ENCODE assay signal across 7 cellular contexts in genomic region chr1:40084750-40085149, GRCh38. TPM values are rescaled to one million over a fixed set of nuclear protein-coding genes. Genes with fewer than 3 reads are reported as not detected.
DNase-seq lines count a peak whose midpoint lies in the region; TF ChIP-seq lines count a peak whose summit lies in the region.
"Not testable (repeated sequence)": the region's sequence is repeated elsewhere in the genome, so short reads cannot be mapped to it uniquely, and the experiment has no call there.

No MANE protein-coding gene starts in this region.

- H3K27me3 Mint-ChIP-seq in endothelial cell (ENCODE audit: unreplicated experiment), result not testable (repeated sequence)

- not testable (repeated sequence) for H3K36me3 ChIP-seq in GM06990 (ENCODE audit: control insufficient read depth, insufficient read depth, low read length)

- not testable (repeated sequence) for DNase-seq in GM06990 (ENCODE audit: extremely low read depth, insufficient read length)
- DNase-seq in NCI-H1105 treated with DMSO at 0.1 percent for 48 hours (lab: John Stamatoyannopoulos, UW) (peak; percentile 62), SHP77 treated with DMSO at 0.1 percent for 48 hours (lab: John Stamatoyannopoulos, UW) (peak; percentile 11), endothelial cell (ENCODE audit: low spot score) (peak; percentile 83), left kidney (ENCODE audit: low read depth, low spot score) (peak; percentile 85), retinal pigment epithelial cell (ENCODE audit: low read depth) (peak; percentile 6)
- DNase-seq in activated T-cell treated with anti-CD3 and anti-CD28 coated beads, Interleukin-2, amount 50 U/mL, for 48 hours, result peak; percentile 70

- H3K27me3 ChIP-seq in GM06990 (replicated peaks; ENCODE audit: control insufficient read depth, insufficient read depth, low read length), result not testable (repeated sequence)

- H3K4me1 Mint-ChIP-seq in endothelial cell (ENCODE audit: unreplicated experiment), result not testable (repeated sequence)

- H3K4me3 Mint-ChIP-seq in endothelial cell (ENCODE audit: unreplicated experiment), result peak overlapping the region; percentile 34

- not testable (repeated sequence) for H3K27ac Mint-ChIP-seq in endothelial cell (ENCODE audit: unreplicated experiment)

- H3K9me3 Mint-ChIP-seq in endothelial cell (ENCODE audit: unreplicated experiment), result not testable (repeated sequence)

- H3K4me3 ChIP-seq in GM06990 (replicated peaks; ENCODE audit: low read depth, low read length); retinal pigment epithelial cell (ENCODE audit: low read length): not testable (repeated sequence)

- TF ChIP-seq CTCF in GM06990 (IDR thresholded peaks at IDR 0.05; ENCODE audit: insufficient read depth, low read length, poor library complexity, severe bottlenecking), result peak; percentile 68
- peak; percentile 69 for TF ChIP-seq CTCF in endothelial cell (IDR thresholded peaks at IDR 0.05; ENCODE audit: unreplicated experiment)
- peak; percentile 67 for TF ChIP-seq CTCF in retinal pigment epithelial cell (conservative IDR thresholded peaks at IDR 0.05; ENCODE audit: low read depth, low read length)

- H3K36me3 Mint-ChIP-seq in endothelial cell (ENCODE audit: low read depth, unreplicated experiment), result peaks cover 35% of the 10 kb centered on the region

RNA-seq across cellular contexts. Expression of gene PPT1, which starts 12.3 kb away (rescaled TPM):
- 52.7 TPM for total RNA-seq in endothelial cell (ENCODE audit: unreplicated experiment)

RNA-seq across cellular contexts. Expression of gene CAP1, which starts 44.2 kb away (rescaled TPM):
- 378 TPM for total RNA-seq in endothelial cell (ENCODE audit: unreplicated experiment)
